In the genomic region with DNA sequence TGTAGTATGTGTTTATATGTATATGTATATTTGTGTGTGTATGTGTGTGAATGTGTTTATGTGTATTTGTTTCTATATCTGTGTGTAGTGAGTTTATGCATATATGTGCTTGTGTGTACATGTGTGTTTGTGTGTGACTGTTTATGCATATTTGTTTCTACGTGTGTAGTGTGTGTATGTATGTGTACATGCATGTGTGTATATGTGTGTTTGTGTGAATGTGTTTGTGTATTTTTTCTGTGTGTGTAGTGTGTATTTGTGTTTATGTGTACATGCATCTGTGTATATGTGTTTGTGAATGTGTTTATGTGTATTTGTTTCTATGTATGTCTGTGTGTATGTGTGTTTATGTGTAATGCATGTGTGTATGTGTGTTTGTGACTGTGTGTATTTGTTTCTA, we compare ENCODE assay signal across 33 cellular contexts. TPM values are rescaled to one million over a fixed set of nuclear protein-coding genes. Genes with fewer than 3 reads are reported as not detected.
"Had no signal": no experiment of that assay in that cellular context is flagged by ENCODE, and none has a peak within 500 bp of the region (broad histone marks: within the 10 kb centered on the region; RNA-seq: fewer than 3 reads in every experiment).

No MANE protein-coding gene starts in this region.

- H3K4me3 ChIP-seq: adrenal gland, cardiac muscle cell had no signal

- H3K27ac ChIP-seq: adrenal gland, cardiac muscle cell, VCaP had no signal

- H3K9me3 ChIP-seq: adrenal gland had no signal

- DNase-seq: activated B cell treated with CpG ODN at 0.5 μM for 24 hours; activated CD4-positive, alpha-beta memory T cell treated with anti-CD3 and anti-CD28 coated beads for 36 hours; activated CD4-positive, alpha-beta T cell treated with anti-CD3 and anti-CD28 coated beads for 4 hours; activated CD4-positive, alpha-beta T cell treated with anti-CD3 and anti-CD28 coated beads, Interleukin-2, amount 10 ng/mL, durations not matched to agents 24 days and 14 days; activated CD4-positive, alpha-beta T cell treated with anti-CD3 and anti-CD28 coated beads, Interleukin-2, amount 50 U/mL, for 1 hour; activated CD4-positive, alpha-beta T cell treated with anti-CD3 and anti-CD28 coated beads, Interleukin-2, amount 50 U/mL, for 4 hours; activated CD4-positive, CD25-positive, alpha-beta regulatory T cell treated with anti-CD3 and anti-CD28 coated beads, Interleukin-2, amount 50 U/mL, for 72 hours; activated CD8-positive, alpha-beta memory T cell treated with anti-CD3 and anti-CD28 coated beads, Interleukin-2, amount 50 U/mL, for 4 hours; activated CD8-positive, alpha-beta T cell treated with anti-CD3 and anti-CD28 coated beads for 36 hours; activated effector memory CD4-positive, alpha-beta T cell treated with anti-CD3 and anti-CD28 coated beads, Interleukin-2, amount 50 U/mL, for 16 hours; activated gamma-delta T cell treated with Interleukin-2 at 50 U/mL for 16 hours; activated naive CD4-positive, alpha-beta T cell; activated naive CD4-positive, alpha-beta T cell treated with anti-CD3 and anti-CD28 coated beads for 36 hours; activated naive CD4-positive, alpha-beta T cell treated with anti-CD3 and anti-CD28 coated beads, Interleukin-2, amount 50 U/mL, for 16 hours; activated naive CD8-positive, alpha-beta T cell treated with anti-CD3 and anti-CD28 coated beads for 36 hours; activated T-cell treated with anti-CD3 and anti-CD28 coated beads for 4 hours; activated T-cell treated with anti-CD3 and anti-CD28 coated beads, Interleukin-2, amount 50 U/mL, for 1 hour; activated T-cell treated with anti-CD3 and anti-CD28 coated beads, Interleukin-2, amount 50 U/mL, for 4 hours; activated T-cell treated with anti-CD3 and anti-CD28 coated beads, Interleukin-2, amount 50 U/mL, for 72 hours; adrenal gland; amniotic stem cell; aorta; caudate nucleus; T-helper 1 cell; T-helper 2 cell; T-helper 9 cell had no signal

- H3K36me3 ChIP-seq: adrenal gland, cardiac muscle cell had no signal

- FAIRE-seq: TTC549 had no signal

- ATAC-seq: activated CD8-positive, alpha-beta T cell treated with anti-CD3 and anti-CD28 coated beads for 36 hours; activated naive CD4-positive, alpha-beta T cell treated with anti-CD3 and anti-CD28 coated beads, Interleukin-2, amount 50 U/mL, for 72 hours; activated T-cell treated with anti-CD3 and anti-CD28 coated beads, Interleukin-2, amount 50 U/mL, for 4 hours; activated T-cell treated with anti-CD3 and anti-CD28 coated beads, Interleukin-2, amount 50 U/mL, for 72 hours; activated T-helper 17 cell treated with anti-CD3 and anti-CD28 coated beads, Interleukin-2, amount 50 U/mL, for 72 hours had no signal

- H3K4me1 ChIP-seq: adrenal gland had no signal

- H3K27me3 ChIP-seq: adrenal gland had no signal

RNA-seq across cellular contexts. Expression of a gene that starts 12.1 kb away (rescaled TPM):
- total RNA-seq: activated B cell treated with CpG ODN at 0.5 μM for 24 hours; activated CD4-positive, alpha-beta memory T cell treated with anti-CD3 and anti-CD28 coated beads for 36 hours; activated CD4-positive, alpha-beta T cell treated with anti-CD3 and anti-CD28 coated beads, Interleukin-2, amount 10 ng/mL, durations not matched to agents 24 days and 14 days; activated CD8-positive, alpha-beta memory T cell treated with anti-CD3 and anti-CD28 coated beads for 36 hours; activated CD8-positive, alpha-beta T cell treated with anti-CD3 and anti-CD28 coated beads for 36 hours; activated naive CD4-positive, alpha-beta T cell treated with anti-CD3 and anti-CD28 coated beads for 36 hours; activated naive CD4-positive, alpha-beta T cell treated with anti-CD3 and anti-CD28 coated beads, Interleukin-2, amount 50 U/mL, for 72 hours; activated naive CD8-positive, alpha-beta T cell treated with anti-CD3 and anti-CD28 coated beads for 36 hours; activated T-cell treated with anti-CD3 and anti-CD28 coated beads, Interleukin-2, amount 50 U/mL, for 72 hours; activated T-helper 1 cell treated with anti-CD3 and anti-CD28 coated beads, Interleukin-12 subunit alpha, Interleukin-12 subunit beta, Interleukin-2, Interleukin-4 antibody, amounts not matched to agents 30 ng/mL and 10 ng/mL and 1 ng/mL, durations not matched to agents 14 hours and 24 hours and 36 hours; activated T-helper 17 cell treated with anti-CD3 and anti-CD28 coated beads, Interleukin-2, amount 50 U/mL, for 72 hours had no signal
